Comparison of ENCODE assay signal across 24 cellular contexts in genomic region chr6:163897669-163898068, GRCh38.
A peak's percentile ranks its signal among the peaks of the same experiment; 100 is the strongest.
DNase-seq lines count a peak whose midpoint lies in the region; ATAC-seq, FAIRE-seq and TF ChIP-seq lines count a peak whose summit lies in the region.
"Had no signal": no experiment of that assay in that cellular context is flagged by ENCODE, and none has a peak within 500 bp of the region (broad histone marks: within the 10 kb centered on the region; RNA-seq: fewer than 3 reads in every experiment).

No MANE protein-coding gene starts in this region.

- H3K4me2 ChIP-seq in IMR-90 (ENCODE audit: low read depth, low read length) (no peak overlapping the region), astrocyte (ENCODE audit: low read length) (no peak overlapping the region), HepG2 (ENCODE audit: low read depth, low read length) (no peak overlapping the region)

- no peaks in the 10 kb centered on the region for H3K27me3 Mint-ChIP-seq in astrocyte (ENCODE audit: low read depth, unreplicated experiment)

- no peak overlapping the region for H4K91ac ChIP-seq in IMR-90 (ENCODE audit: insufficient read depth, low read depth, low read length)

- H3K9me1 ChIP-seq in IMR-90 (ENCODE audit: insufficient read depth, low read length) = no peaks in the 10 kb centered on the region

- H3K4me3 Mint-ChIP-seq in astrocyte (ENCODE audit: unreplicated experiment) = no peak overlapping the region
- no peak overlapping the region for H3K4me3 Mint-ChIP-seq in stimulated activated effector memory CD8-positive, alpha-beta T cell treated with anti-CD3 and anti-CD28 coated beads, Interleukin-12 subunit alpha, Interleukin-12 subunit beta, amount 100 ng/mL, for 72 hours

- CTCF ChIA-PET in IMR-90 (lab: Yijun Ruan, JAX) (no interaction called here), HepG2 (lab: Yijun Ruan, JAX; ENCODE audit: low intra/inter-chr PET ratio, low total read pairs) (no interaction called here)

- no CpG with 5 or more reads among the region's 4 CpGs for WGBS in IMR-90 (ENCODE audit: extremely low coverage in 2 of 2, insufficient read length in 1 of 2), 2 experiments
- 6% methylated on average over 4 of the region's 4 CpGs for WGBS in HepG2 (ENCODE audit: low lambda C conversion rate)

- BruUV-seq in IMR-90 (replicated peaks; lab: Mats Ljungman, UMichigan) (no TSS peak), HepG2 (replicated peaks; lab: Mats Ljungman, UMichigan) (no TSS peak)

- POLR2A ChIA-PET in IMR-90 (lab: Charles Lee; ENCODE audit: unreplicated experiment) (no interaction called here), HepG2 (lab: Yijun Ruan, JAX) (no interaction called here)

- peaks cover 3% of the 10 kb centered on the region for H3K9me3 Mint-ChIP-seq in astrocyte (ENCODE audit: unreplicated experiment)
- peaks cover 2% of the 10 kb centered on the region for H3K9me3 Mint-ChIP-seq in stimulated activated effector memory CD8-positive, alpha-beta T cell treated with anti-CD3 and anti-CD28 coated beads, Interleukin-12 subunit alpha, Interleukin-12 subunit beta, amount 100 ng/mL, for 72 hours

- H3K4me1 ChIP-seq in IMR-90 (ENCODE audit: control insufficient read depth, insufficient read depth, low read length) (no peaks in the 10 kb centered on the region), astrocyte (ENCODE audit: insufficient read depth, low read length) (peaks cover 6% of the 10 kb centered on the region), HepG2 (ENCODE audit: insufficient read depth, low read length) (no peaks in the 10 kb centered on the region), upper lobe of right lung (no peaks in the 10 kb centered on the region)
- H3K4me1 ChIP-seq: HAP-1 had no signal

- in situ Hi-C loops in IMR-90 (cut with MboI; ENCODE audit: low sequenced_read_pairs) = no loop called here
- in situ Hi-C loops in HepG2 (cut with HindIII; ENCODE audit: extremely low pct_ligation_motif_present, low pct_unique_long_range_greater_than_20kb) = no loop called here

- H3K18ac ChIP-seq in IMR-90 (ENCODE audit: low read depth, low read length) = no peak overlapping the region

- H3K9ac ChIP-seq in IMR-90 (ENCODE audit: low read depth, low read length) (no peak overlapping the region), astrocyte (ENCODE audit: low read length) (no peak overlapping the region), HepG2 (ENCODE audit: insufficient read depth, low read depth, low read length) (no peak overlapping the region)
- H3K9ac ChIP-seq: GM23248 had no signal

- no peak overlapping the region for H2BK5ac ChIP-seq in IMR-90 (ENCODE audit: low read depth, low read length, poor library complexity, severe bottlenecking)

- H3K9me3 ChIP-seq in IMR-90 (ENCODE audit: control insufficient read depth, insufficient read depth, low read length) (peaks cover 5% of the 10 kb centered on the region; the same call in 1 of the 2 replicates), astrocyte (ENCODE audit: insufficient read depth, low read depth, low read length) (no peaks in the 10 kb centered on the region), HepG2 (ENCODE audit: low read length) (peaks cover 4% of the 10 kb centered on the region; the same call in 1 of the 2 replicates), upper lobe of right lung (no peaks in the 10 kb centered on the region)
- H3K9me3 ChIP-seq: HAP-1 had no signal

- no peaks in the 10 kb centered on the region for H3K79me2 ChIP-seq in astrocyte (ENCODE audit: insufficient read depth, low read length)
- H3K79me2 ChIP-seq in HepG2 (ENCODE audit: insufficient read depth, low read length) = no peaks in the 10 kb centered on the region

- H4K8ac ChIP-seq in IMR-90 (ENCODE audit: low read depth in 2 of 2, low read length in 2 of 2) = no peak overlapping the region

- intact Hi-C loops in IMR-90 (cut with micrococcal nuclease) (no loop called here), HepG2 (cut with micrococcal nuclease; ENCODE audit: unreplicated experiment) (no loop called here), upper lobe of right lung (cut with DNase I) (no loop called here)

- TF ChIP-seq POLR2A in IMR-90 (IDR thresholded peaks at IDR 0.05; ENCODE audit: low read depth, low read length) (no peak), HepG2 (IDR thresholded peaks at IDR 0.05; ENCODE audit: insufficient read depth in 1 of 2, low read depth in 2 of 2, low read length in 2 of 2) (no peak)

- no peaks in the 10 kb centered on the region for H3K79me1 ChIP-seq in IMR-90 (ENCODE audit: low read depth in 1 of 2, low read length in 2 of 2)

- TF ChIP-seq CTCF in IMR-90 (conservative IDR thresholded peaks at IDR 0.05; ENCODE audit: low read depth, low read length) (no peak), astrocyte (IDR thresholded peaks at IDR 0.05; ENCODE audit: insufficient read depth, low read depth, low read length) (no peak), HepG2 (CRISPR knock-in tag; IDR thresholded peaks at IDR 0.05) (no peak), upper lobe of right lung (IDR thresholded peaks at IDR 0.05) (no peak)

- FAIRE-seq in astrocyte (lab: Jason Lieb, UNC) = no peak
- no peak for FAIRE-seq in HepG2 (lab: Jason Lieb, UNC)
- FAIRE-seq: A204.1, GM12891 had no signal

- H2BK20ac ChIP-seq in IMR-90 (ENCODE audit: low read depth, low read length) = no peak overlapping the region

- no peak overlapping the region for H2AFZ ChIP-seq in IMR-90 (replicated peaks; ENCODE audit: low read length, poor library complexity)
- no peak overlapping the region for H2AFZ ChIP-seq in astrocyte (ENCODE audit: low read depth, low read length)
- H2AFZ ChIP-seq in HepG2 (ENCODE audit: low read length) = no peak overlapping the region
- H2AFZ ChIP-seq: GM23248 had no signal

- H4K20me1 ChIP-seq in IMR-90 (ENCODE audit: insufficient read depth, low read length) (no peaks in the 10 kb centered on the region), astrocyte (ENCODE audit: insufficient read depth, low read length) (no peaks in the 10 kb centered on the region), HepG2 (ENCODE audit: insufficient read depth, low read length) (no peaks in the 10 kb centered on the region)

- H3K14ac ChIP-seq in IMR-90 (replicated peaks; ENCODE audit: low read depth, low read length) = no peak overlapping the region

- H3K4ac ChIP-seq in IMR-90 (ENCODE audit: low read depth, low read length) = no peak overlapping the region

- H3K4me3 ChIP-seq in IMR-90 (ENCODE audit: insufficient read depth, low read depth, low read length) (no peak overlapping the region), astrocyte (ENCODE audit: insufficient read depth, low read depth, low read length) (no peak overlapping the region), HepG2 (replicated peaks in 1 of 3; ENCODE audit: insufficient read depth in 1 of 3, low read depth in 2 of 3, low read length in 3 of 3) (no peak overlapping the region), upper lobe of right lung (no peak overlapping the region)
- H3K4me3 ChIP-seq: GM23248, HAP-1, SK-N-MC had no signal

- dilution Hi-C loops in IMR-90 (cut with HindIII; ENCODE audit: low sequenced_read_pairs, unreplicated experiment) = no loop called here

- H3K4me1 Mint-ChIP-seq in astrocyte (ENCODE audit: low read depth, unreplicated experiment) = peaks cover 12% of the 10 kb centered on the region
- no peaks in the 10 kb centered on the region for H3K4me1 Mint-ChIP-seq in stimulated activated effector memory CD8-positive, alpha-beta T cell treated with anti-CD3 and anti-CD28 coated beads, Interleukin-12 subunit alpha, Interleukin-12 subunit beta, amount 100 ng/mL, for 72 hours

- TF ChIP-seq RAD21 in IMR-90 (IDR thresholded peaks at IDR 0.05; ENCODE audit: low read length) = no peak
- no peak for TF ChIP-seq RAD21 in HepG2 (CRISPR knock-in tag; IDR thresholded peaks at IDR 0.05)

- H3K27me3 ChIP-seq in IMR-90 (ENCODE audit: control insufficient read depth, insufficient read depth, low read length) (no peaks in the 10 kb centered on the region), astrocyte (ENCODE audit: insufficient read depth, low read length) (no peaks in the 10 kb centered on the region), HepG2 (ENCODE audit: control insufficient read depth in 1 of 2, insufficient read depth in 2 of 2, low read length in 2 of 2) (no peaks in the 10 kb centered on the region), upper lobe of right lung (no peaks in the 10 kb centered on the region)

- no peak overlapping the region for H3K56ac ChIP-seq in IMR-90 (ENCODE audit: extremely low read depth, insufficient read depth, low read length)

- H3K23ac ChIP-seq in IMR-90 (ENCODE audit: low read depth, low read length) = no peak overlapping the region

- peak; percentile 38 for DNase-seq in EH (ENCODE audit: low read depth)
- DNase-seq in IMR-90 = no peak
- DNase-seq in astrocyte (ENCODE audit: low read depth) = peak; percentile 24
- DNase-seq in HepG2 (ENCODE audit: low spot score) = no peak
- no peak for DNase-seq in upper lobe of right lung
- no peak for DNase-seq in stimulated activated effector memory CD8-positive, alpha-beta T cell treated with anti-CD3 and anti-CD28 coated beads, Interleukin-12 subunit alpha, Interleukin-12 subunit beta, amount 100 ng/mL, for 72 hours (ENCODE audit: low spot score in 2 of 2)
- no peak for DNase-seq in DMS153 treated with DMSO at 0.1 percent for 48 hours (lab: John Stamatoyannopoulos, UW; ENCODE audit: unreplicated experiment)
- DNase-seq: DMS79, KG1, NCI-H1092, NCI-H1436, NCI-H187 treated with DMSO at 0.1 percent for 48 hours, NCI-H2107, NCI-H446 treated with DMSO at 0.1 percent for 48 hours, NCI-H526 treated with DMSO at 0.1 percent for 48 hours, SW 1271 had no signal

- H3K27ac ChIP-seq in IMR-90 (ENCODE audit: insufficient read depth, low read length) (no peak overlapping the region), astrocyte (ENCODE audit: low read depth, low read length) (no peak overlapping the region), HepG2 (ENCODE audit: extremely low read length, insufficient read depth, low read length) (no peak overlapping the region), upper lobe of right lung (no peak overlapping the region)
- H3K27ac ChIP-seq: C4-2B, GM23248, SK-N-MC had no signal

- H2AK9ac ChIP-seq in IMR-90 (replicated peaks; ENCODE audit: low read depth, low read length, poor library complexity) = no peak overlapping the region

- no peak overlapping the region for H2AK5ac ChIP-seq in IMR-90 (ENCODE audit: low read depth, low read length)

- TF ChIP-seq EP300 in HepG2 (IDR thresholded peaks at IDR 0.05; ENCODE audit: low read depth in 2 of 2, low read length in 2 of 2) (no peak), HepG2 (CRISPR knock-in tag; IDR thresholded peaks at IDR 0.05; ENCODE audit: borderline replicate concordance) (no peak)

- no peak overlapping the region for H3K27ac Mint-ChIP-seq in astrocyte (ENCODE audit: unreplicated experiment)
- H3K27ac Mint-ChIP-seq in stimulated activated effector memory CD8-positive, alpha-beta T cell treated with anti-CD3 and anti-CD28 coated beads, Interleukin-12 subunit alpha, Interleukin-12 subunit beta, amount 100 ng/mL, for 72 hours = no peak overlapping the region

- no peaks in the 10 kb centered on the region for H3K36me3 ChIP-seq in IMR-90 (ENCODE audit: control insufficient read depth, insufficient read depth, low read length)
- no peaks in the 10 kb centered on the region for H3K36me3 ChIP-seq in astrocyte (ENCODE audit: insufficient read depth, low read length)
- H3K36me3 ChIP-seq in HepG2 (replicated peaks in 1 of 2; ENCODE audit: control insufficient read depth in 1 of 2, insufficient read depth in 2 of 2, low read length in 2 of 2) = no peaks in the 10 kb centered on the region
- H3K36me3 ChIP-seq in upper lobe of right lung = no peaks in the 10 kb centered on the region
- H3K36me3 ChIP-seq: HAP-1 had no signal

- no peak overlapping the region for H4K5ac ChIP-seq in IMR-90 (ENCODE audit: low read depth, low read length)

- no peak for ATAC-seq in IMR-90 (ENCODE audit: low read depth)
- no peak for ATAC-seq in HepG2
- no peak for ATAC-seq in upper lobe of right lung
- ATAC-seq in HG03097 (IDR thresholded peaks at IDR 0.05; ENCODE audit: low FRiP score, unreplicated experiment) = no peak
- ATAC-seq in stimulated activated effector memory CD8-positive, alpha-beta T cell treated with anti-CD3 and anti-CD28 coated beads, Interleukin-12 subunit alpha, Interleukin-12 subunit beta, amount 100 ng/mL, for 72 hours = no peak
- ATAC-seq: Right ventricle myocardium inferior had no signal

- no peak overlapping the region for H2BK15ac ChIP-seq in IMR-90 (ENCODE audit: low read depth, low read length)

- no peak overlapping the region for H2BK120ac ChIP-seq in IMR-90 (ENCODE audit: low read depth, low read length)

- H3K36me3 Mint-ChIP-seq in astrocyte (ENCODE audit: low read depth, unreplicated experiment) = no peaks in the 10 kb centered on the region
- H3K36me3 Mint-ChIP-seq in stimulated activated effector memory CD8-positive, alpha-beta T cell treated with anti-CD3 and anti-CD28 coated beads, Interleukin-12 subunit alpha, Interleukin-12 subunit beta, amount 100 ng/mL, for 72 hours = no peaks in the 10 kb centered on the region

Comparison
In these comparisons a context has a peak if more than half of its experiments do, and no peak if none do; other contexts are left out.
1. DNase-seq: peak in EH (single experiment) and astrocyte (single experiment); none in IMR-90 (single experiment), HepG2 (single experiment), upper lobe of right lung (single experiment), stimulated activated effector memory CD8-positive, alpha-beta T cell treated with anti-CD3 and anti-CD28 coated beads, Interleukin-12 subunit alpha, Interleukin-12 subunit beta, amount 100 ng/mL, for 72 hours (0 of 2) and DMS153 treated with DMSO at 0.1 percent for 48 hours (single experiment).